In the genomic region with DNA sequence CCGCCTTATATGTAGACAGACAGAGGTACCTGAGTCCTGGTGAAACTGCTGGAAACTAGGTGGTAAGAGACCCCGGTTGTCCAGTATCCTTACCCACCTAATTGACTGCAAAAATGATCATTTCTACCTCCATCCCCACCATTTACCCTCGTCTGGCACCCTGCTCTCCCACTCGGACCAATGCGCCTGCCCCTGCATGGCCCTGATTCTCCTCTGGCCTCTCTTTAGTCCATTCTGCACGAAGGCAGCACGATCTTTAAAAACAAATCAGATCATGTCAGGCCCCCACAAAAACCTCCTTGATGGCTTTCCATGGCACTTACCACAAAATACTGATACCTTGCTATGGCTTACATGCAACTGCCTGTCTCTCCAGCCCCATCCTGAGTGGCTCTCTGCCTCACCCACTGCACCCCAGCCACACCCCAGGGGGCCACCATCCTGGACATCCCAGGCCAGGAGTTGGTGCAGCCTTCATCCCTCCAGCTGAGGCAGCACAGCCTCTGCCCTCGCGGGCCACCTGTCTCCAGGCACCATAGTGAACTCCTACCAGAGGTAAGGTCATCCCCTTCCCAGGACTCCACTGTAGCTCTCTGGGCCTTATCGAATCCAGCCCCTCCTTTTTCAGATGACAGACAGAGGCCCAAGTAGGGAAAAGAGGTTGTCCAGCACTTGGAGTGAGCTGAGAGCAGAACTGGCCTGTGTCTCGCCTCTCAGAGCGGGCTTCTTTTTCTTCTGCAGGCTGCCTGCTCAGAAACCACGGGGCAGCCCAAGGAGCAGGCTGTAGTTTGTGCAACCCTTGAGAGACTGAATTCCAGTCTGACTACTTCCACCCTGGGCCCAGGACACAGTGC, we compare ENCODE assay signal across 21 cellular contexts. TPM values are rescaled to one million over a fixed set of nuclear protein-coding genes. Genes with fewer than 3 reads are reported as not detected.
A peak's percentile ranks its signal among the peaks of the same experiment; 100 is the strongest.
DNase-seq lines count a peak whose midpoint lies in the region; ATAC-seq, FAIRE-seq and TF ChIP-seq lines count a peak whose summit lies in the region.
"Had no signal": no experiment of that assay in that cellular context is flagged by ENCODE, and none has a peak within 500 bp of the region (broad histone marks: within the 10 kb centered on the region; RNA-seq: fewer than 3 reads in every experiment).

No MANE protein-coding gene starts in this region.

- no peak overlapping the region for H3K14ac ChIP-seq in trophoblast cell (ENCODE audit: low read length)

- no peak overlapping the region for H3K4me2 ChIP-seq in astrocyte (ENCODE audit: low read length)
- H3K4me2 ChIP-seq in trophoblast cell (ENCODE audit: low read length) = no peak overlapping the region

- H3K4me3 ChIP-seq in astrocyte (ENCODE audit: insufficient read depth, low read depth, low read length) (no peak overlapping the region), left lung (no peak overlapping the region), trophoblast cell (ENCODE audit: low read depth, low read length) (peak overlapping the region; percentile 54)
- H3K4me3 ChIP-seq: GM12878, heart right ventricle, ovary, testis had no signal

- intact Hi-C loops in left lung (cut with DNase I) = no loop called here

- no peak overlapping the region for H3K4ac ChIP-seq in trophoblast cell (ENCODE audit: low read depth, low read length)

- H4K91ac ChIP-seq in trophoblast cell (ENCODE audit: low read depth, low read length) = no peak overlapping the region

- peaks cover 39% of the 10 kb centered on the region for H3K27me3 Mint-ChIP-seq in astrocyte (ENCODE audit: low read depth, unreplicated experiment)

- peaks cover 12% of the 10 kb centered on the region for H3K9me3 Mint-ChIP-seq in astrocyte (ENCODE audit: unreplicated experiment)
- H3K9me3 Mint-ChIP-seq: activated naive CD8-positive, alpha-beta T cell treated with anti-CD3 and anti-CD28 coated beads, Interleukin-2, amount 10 ng/mL, durations not matched to agents 7 days and 5 days had no signal

- H2BK12ac ChIP-seq in trophoblast cell (ENCODE audit: low read length) = no peak overlapping the region

- no peak overlapping the region for H3K27ac Mint-ChIP-seq in astrocyte (ENCODE audit: unreplicated experiment)
- H3K27ac Mint-ChIP-seq: activated naive CD8-positive, alpha-beta T cell treated with anti-CD3 and anti-CD28 coated beads, Interleukin-2, amount 10 ng/mL, durations not matched to agents 7 days and 5 days had no signal

- no peak overlapping the region for H3K23ac ChIP-seq in trophoblast cell (ENCODE audit: low read length)

- H3K36me3 ChIP-seq in astrocyte (ENCODE audit: insufficient read depth, low read length) (no peaks in the 10 kb centered on the region), left lung (no peaks in the 10 kb centered on the region), trophoblast cell (ENCODE audit: control insufficient read depth in 1 of 2, insufficient read depth in 2 of 2, low read length in 2 of 2) (no peaks in the 10 kb centered on the region)
- H3K36me3 ChIP-seq: heart right ventricle, ovary had no signal

- no peak overlapping the region for H3K18ac ChIP-seq in trophoblast cell (ENCODE audit: low read length)

- H3K9ac ChIP-seq in astrocyte (ENCODE audit: low read length) = no peak overlapping the region
- no peak overlapping the region for H3K9ac ChIP-seq in trophoblast cell (ENCODE audit: low read length)

- H2BK120ac ChIP-seq in trophoblast cell (ENCODE audit: insufficient read depth, low read length, poor library complexity) = no peak overlapping the region

- no peak overlapping the region for H4K8ac ChIP-seq in trophoblast cell (ENCODE audit: low read depth, low read length)

- DNase-seq in astrocyte (ENCODE audit: low read depth) (no peak), left lung (peak in 1 of 2 donors; percentile 49), trophoblast cell (no peak), ureter (ENCODE audit: low spot score) (peak; percentile 20), NCI-H1092 (lab: John Stamatoyannopoulos, UW) (no peak), DMS 273 treated with DMSO at 0.1 percent for 48 hours (lab: John Stamatoyannopoulos, UW) (no peak)
- DNase-seq: activated CD4-positive, alpha-beta T cell treated with anti-CD3 and anti-CD28 coated beads for 4 hours; activated naive CD8-positive, alpha-beta T cell treated with anti-CD3 and anti-CD28 coated beads, Interleukin-2, amount 10 ng/mL, durations not matched to agents 7 days and 5 days; cortex of kidney; HCEC 1CT; heart right ventricle; immature natural killer cell; NCI-H2107 had no signal

- H3K27me3 ChIP-seq in astrocyte (ENCODE audit: insufficient read depth, low read length) = peaks cover 18% of the 10 kb centered on the region
- H3K27me3 ChIP-seq in left lung = no peaks in the 10 kb centered on the region
- no peaks in the 10 kb centered on the region for H3K27me3 ChIP-seq in trophoblast cell (ENCODE audit: insufficient read depth, low read length)
- H3K27me3 ChIP-seq: ovary, testis had no signal

- peaks cover 2% of the 10 kb centered on the region for H3K36me3 Mint-ChIP-seq in astrocyte (ENCODE audit: low read depth, unreplicated experiment)
- H3K36me3 Mint-ChIP-seq: activated naive CD8-positive, alpha-beta T cell treated with anti-CD3 and anti-CD28 coated beads, Interleukin-2, amount 10 ng/mL, durations not matched to agents 7 days and 5 days; immature natural killer cell had no signal

- H2AFZ ChIP-seq in astrocyte (ENCODE audit: low read depth, low read length) (no peak overlapping the region), trophoblast cell (ENCODE audit: insufficient read depth, low read length, poor library complexity) (no peak overlapping the region)

- WGBS in trophoblast cell (ENCODE audit: extremely low coverage, insufficient coverage, insufficient read length) = no CpG with 5 or more reads among the region's 13 CpGs

- H3K9me3 ChIP-seq in astrocyte (ENCODE audit: insufficient read depth, low read depth, low read length) (no peaks in the 10 kb centered on the region), left lung (no peaks in the 10 kb centered on the region), trophoblast cell (ENCODE audit: insufficient read depth, low read depth, low read length) (peaks cover 2% of the 10 kb centered on the region)
- H3K9me3 ChIP-seq: heart right ventricle, ovary, testis had no signal

- no peak overlapping the region for H2AK5ac ChIP-seq in trophoblast cell (ENCODE audit: low read length)

- H4K12ac ChIP-seq in trophoblast cell (ENCODE audit: low read depth, low read length) = no peak overlapping the region

- H3K4me3 Mint-ChIP-seq in astrocyte (ENCODE audit: unreplicated experiment) = peak overlapping the region; percentile 22
- H3K4me3 Mint-ChIP-seq: activated naive CD8-positive, alpha-beta T cell treated with anti-CD3 and anti-CD28 coated beads, Interleukin-2, amount 10 ng/mL, durations not matched to agents 7 days and 5 days; immature natural killer cell had no signal

- no peaks in the 10 kb centered on the region for H4K20me1 ChIP-seq in astrocyte (ENCODE audit: insufficient read depth, low read length)

- H3K79me1 ChIP-seq in trophoblast cell (ENCODE audit: low read length) = no peaks in the 10 kb centered on the region

- peak; percentile 88 for ATAC-seq in left lung
- no peak for ATAC-seq in GM18520 (IDR thresholded peaks at IDR 0.05; ENCODE audit: unreplicated experiment)
- ATAC-seq: GM12878 had no signal

- peaks cover 7% of the 10 kb centered on the region for H3K4me1 Mint-ChIP-seq in astrocyte (ENCODE audit: low read depth, unreplicated experiment)
- H3K4me1 Mint-ChIP-seq: activated naive CD8-positive, alpha-beta T cell treated with anti-CD3 and anti-CD28 coated beads, Interleukin-2, amount 10 ng/mL, durations not matched to agents 7 days and 5 days; immature natural killer cell had no signal

- H3K4me1 ChIP-seq in astrocyte (ENCODE audit: insufficient read depth, low read length) (no peaks in the 10 kb centered on the region), left lung (peaks cover 0 to 6% of the 10 kb centered on the region in 2 donors), trophoblast cell (ENCODE audit: control insufficient read depth in 1 of 2, insufficient read depth in 2 of 2, low read length in 2 of 2) (no peaks in the 10 kb centered on the region)
- H3K4me1 ChIP-seq: heart right ventricle had no signal

- no peak for FAIRE-seq in astrocyte (lab: Jason Lieb, UNC)
- FAIRE-seq: endothelial cell of umbilical vein, GM12878 had no signal

- no peak overlapping the region for H3K27ac ChIP-seq in astrocyte (ENCODE audit: low read depth, low read length)
- H3K27ac ChIP-seq in left lung = peak overlapping the region; percentile 7 to 55
- H3K27ac ChIP-seq in trophoblast cell (ENCODE audit: low read depth, low read length) = no peak overlapping the region
- H3K27ac ChIP-seq: heart right ventricle had no signal

- no peak overlapping the region for H2BK5ac ChIP-seq in trophoblast cell (ENCODE audit: low read depth, low read length, poor library complexity)

- H3K79me2 ChIP-seq in astrocyte (ENCODE audit: insufficient read depth, low read length) (no peaks in the 10 kb centered on the region), trophoblast cell (ENCODE audit: control insufficient read depth, insufficient read depth, low read length, poor library complexity) (no peaks in the 10 kb centered on the region)

- TF ChIP-seq CTCF in astrocyte (IDR thresholded peaks at IDR 0.05; ENCODE audit: insufficient read depth, low read depth, low read length) (no peak), left lung (IDR thresholded peaks at IDR 0.05) (no peak)

RNA-seq across cellular contexts. Expression of a gene that starts 12.3 kb away (rescaled TPM):
- total RNA-seq in astrocyte (not detected in 2 replicates), left lung (not detected), ureter (not detected)
- 0.07 and 0.14 TPM in 2 replicates for polyA plus RNA-seq in trophoblast cell (2013)
- total RNA-seq: activated naive CD8-positive, alpha-beta T cell treated with anti-CD3 and anti-CD28 coated beads, Interleukin-2, amount 10 ng/mL, durations not matched to agents 7 days and 5 days; endothelial cell of umbilical vein; GM12878; heart right ventricle; HT1080; LHCN-M2; liver; ovary had no signal
- polyA plus RNA-seq: endothelial cell of umbilical vein, GM12878, heart right ventricle, immature natural killer cell, liver had no signal

RNA-seq across cellular contexts. Expression of a gene that starts 39.1 kb away (rescaled TPM):
- 1.9 and 2.3 TPM in 2 replicates for total RNA-seq in astrocyte
- 10 to 100 TPM; 17.8 to 24.1 TPM for total RNA-seq in left lung
- 0.29 and 0.42 TPM in 2 replicates for polyA plus RNA-seq in trophoblast cell (2013)
- total RNA-seq in ureter = 9.2 TPM
- total RNA-seq: activated naive CD8-positive, alpha-beta T cell treated with anti-CD3 and anti-CD28 coated beads, Interleukin-2, amount 10 ng/mL, durations not matched to agents 7 days and 5 days; endothelial cell of umbilical vein; HT1080; LHCN-M2 had no signal
- polyA plus RNA-seq: endothelial cell of umbilical vein, GM12878, immature natural killer cell had no signal

Comparison
In these comparisons a context has a peak if more than half of its experiments do, and no peak if none do; other contexts are left out.
1. H3K27ac ChIP-seq: peak in left lung (2 of 2); none in astrocyte (single experiment) and trophoblast cell (single experiment).